ENCODE assay signal across 1 cellular context in genomic region chr14:34098045-34098984, GRCh38.
TF ChIP-seq lines count a peak whose summit lies in the region.

No MANE protein-coding gene starts in this region.

TF ChIP-seq in H1, 55 proteins besides CTCF, POLR2A, EP300 and RAD21:
- TF ChIP-seq RXRA (IDR thresholded peaks at IDR 0.05; ENCODE audit: insufficient read depth, low read depth, low read length), result no peak
- TF ChIP-seq SIX5 (IDR thresholded peaks at IDR 0.05; ENCODE audit: low read depth, low read length), result no peak
- no peak for TF ChIP-seq JUND (IDR thresholded peaks at IDR 0.05; ENCODE audit: low read length)
- no peak for TF ChIP-seq MAX (IDR thresholded peaks at IDR 0.05)
- TF ChIP-seq CREB1 (IDR thresholded peaks at IDR 0.05), result no peak
- TF ChIP-seq NRF1 (IDR thresholded peaks at IDR 0.05; ENCODE audit: low read depth, low read length), result no peak
- TF ChIP-seq SP1 (IDR thresholded peaks at IDR 0.05; ENCODE audit: low read depth, low read length), result no peak
- no peak for TF ChIP-seq TAF7 (optimal IDR thresholded peaks at IDR 0.05; ENCODE audit: borderline replicate concordance, low read depth, low read length)
- TF ChIP-seq TEAD4 (IDR thresholded peaks at IDR 0.05; ENCODE audit: low read depth, low read length), result no peak
- TF ChIP-seq CTBP2 (IDR thresholded peaks at IDR 0.05; ENCODE audit: borderline replicate concordance, insufficient read depth, insufficient read length, low read length), result no peak
- TF ChIP-seq SP2 (IDR thresholded peaks at IDR 0.05; ENCODE audit: low read length), result no peak
- no peak for TF ChIP-seq POU5F1 (IDR thresholded peaks at IDR 0.05; ENCODE audit: low read depth, low read length)
- no peak for TF ChIP-seq CBX5 (IDR thresholded peaks at IDR 0.05; ENCODE audit: low read depth, low read length)
- TF ChIP-seq SUZ12 (IDR thresholded peaks at IDR 0.05; ENCODE audit: low read length), result no peak
- no peak for TF ChIP-seq SAP30 (IDR thresholded peaks at IDR 0.05; ENCODE audit: insufficient read depth, insufficient replicate concordance, low read length)
- no peak for TF ChIP-seq BRCA1 (IDR thresholded peaks at IDR 0.05; ENCODE audit: low read depth, low read length)
TF ChIP-seq in H1: peak in this region for 0.
